In the genomic region with DNA sequence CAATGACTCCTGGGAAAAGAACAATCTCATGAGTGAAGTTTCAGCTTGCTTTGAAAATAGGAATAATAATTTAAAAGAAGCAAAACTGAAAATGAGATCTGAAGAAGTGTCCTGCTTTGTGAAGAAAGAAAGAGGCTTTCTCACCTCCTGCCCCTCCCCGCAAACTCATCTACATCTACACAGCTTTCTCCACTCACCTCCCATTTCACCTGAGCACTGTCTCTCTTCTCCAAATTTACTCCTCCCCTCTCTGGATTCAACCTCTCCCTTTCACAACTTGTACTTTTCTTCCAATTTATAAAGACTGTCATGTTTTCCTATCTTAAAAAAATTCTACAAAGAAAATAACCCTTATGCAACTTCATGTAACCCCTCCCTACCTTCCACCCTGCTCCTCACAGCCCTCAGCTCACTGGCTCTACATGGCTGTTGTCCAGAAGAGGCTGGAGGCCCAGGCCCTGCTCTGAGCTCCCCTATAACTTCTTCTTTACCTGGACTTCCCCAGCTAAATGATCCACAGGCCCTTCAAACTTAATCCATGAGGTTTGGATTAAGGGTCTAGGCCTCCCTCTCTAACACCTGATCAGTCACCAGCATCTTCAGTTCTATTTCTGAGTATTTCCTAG, we compare ENCODE assay signal across 2 cellular contexts.
A peak's percentile ranks its signal among the peaks of the same experiment; 100 is the strongest.
DNase-seq lines count a peak whose midpoint lies in the region; ATAC-seq, FAIRE-seq and TF ChIP-seq lines count a peak whose summit lies in the region.
"Not testable (repeated sequence)": the region's sequence is repeated elsewhere in the genome, so short reads cannot be mapped to it uniquely, and the experiment has no call there.

No MANE protein-coding gene starts in this region.

- 40% methylated on average over 1 of the region's 1 CpG for WGBS in GM12878 (ENCODE audit: insufficient coverage, insufficient replicate concordance, low lambda C conversion rate, missing lambda C conversion rate)

- not testable (repeated sequence) for TF ChIP-seq RAD21 in GM12878 (IDR thresholded peaks at IDR 0.05; ENCODE audit: insufficient read depth, low read depth, low read length)

- H3K27me3 ChIP-seq in GM12878 (replicated peaks in 1 of 2; ENCODE audit: control insufficient read depth in 2 of 2, insufficient read depth in 2 of 2, low read length in 1 of 2): not testable (repeated sequence)

- H3K27ac ChIP-seq in GM12878 (ENCODE audit: control insufficient read depth, insufficient read depth): not testable (repeated sequence)

- not testable (repeated sequence) for BruUV-seq in GM12878 (replicated peaks; lab: Mats Ljungman, UMichigan)

- in situ Hi-C loops in GM12878 (cut with MboI): not testable (repeated sequence)

- POLR2A ChIA-PET in GM12878 (lab: Charles Lee): not testable (repeated sequence)

- not testable (repeated sequence) for H3K9ac ChIP-seq in GM12878 (ENCODE audit: control insufficient read depth, insufficient read depth, low read length)

- H3K36me3 ChIP-seq in GM12878 (ENCODE audit: control insufficient read depth in 2 of 2, insufficient read depth in 2 of 2, low read length in 1 of 2): not testable (repeated sequence)

- H3K4me1 ChIP-seq in GM12878 (ENCODE audit: control insufficient read depth, insufficient read depth, low read length): not testable (repeated sequence)

- DNase-seq in GM12878 (ENCODE audit: low read depth, low spot score); omental fat pad (ENCODE audit: low spot score): not testable (repeated sequence)

- RAD21 ChIA-PET in GM12878 (lab: Charles Lee; ENCODE audit: unreplicated experiment): not testable (repeated sequence)

- not testable (repeated sequence) for TF ChIP-seq POLR2A in GM12878 (IDR thresholded peaks at IDR 0.05; ENCODE audit: low read depth, low read length)

- not testable (repeated sequence) for H2AFZ ChIP-seq in GM12878 (ENCODE audit: control insufficient read depth, low read depth, low read length)

- not testable (repeated sequence) for ATAC-seq in GM12878
- ATAC-seq in omental fat pad (ENCODE audit: low FRiP score): peak; percentile 71

- not testable (repeated sequence) for H3K79me2 ChIP-seq in GM12878 (ENCODE audit: control insufficient read depth, insufficient read depth, low read length)

- H3K4me3 ChIP-seq in GM12878: not testable (repeated sequence)

- TF ChIP-seq EP300 in GM12878 (IDR thresholded peaks at IDR 0.05; ENCODE audit: borderline replicate concordance in 1 of 2, control insufficient read depth in 1 of 2, low read depth in 2 of 2, low read length in 2 of 2): not testable (repeated sequence)

- not testable (repeated sequence) for H4K20me1 ChIP-seq in GM12878 (ENCODE audit: control insufficient read depth, insufficient read depth)

- FAIRE-seq in GM12878 (lab: Jason Lieb, UNC): peak; percentile 13

- H3K4me2 ChIP-seq in GM12878 (ENCODE audit: control insufficient read depth, insufficient read depth): not testable (repeated sequence)

- H3K9me3 ChIP-seq in GM12878 (replicated peaks; ENCODE audit: control insufficient read depth, insufficient read depth, low read length): not testable (repeated sequence)

- intact Hi-C loops in GM12878 (cut with micrococcal nuclease; ENCODE audit: unreplicated experiment): not testable (repeated sequence)

- not testable (repeated sequence) for TF ChIP-seq CTCF in GM12878 (IDR thresholded peaks at IDR 0.05 in 2 of 3, conservative IDR thresholded peaks at IDR 0.05 in 1 of 3; ENCODE audit: control insufficient read depth in 2 of 3, extremely low read depth in 1 of 3, insufficient read depth in 1 of 3, low read depth in 3 of 3, low read length in 3 of 3); omental fat pad (IDR thresholded peaks at IDR 0.05)

- SMC1A ChIA-PET in GM12878 (lab: Charles Lee; ENCODE audit: uncharacterized antibody, unreplicated experiment): not testable (repeated sequence)

- CTCF ChIA-PET in GM12878 (lab: Yijun Ruan, JAX): not testable (repeated sequence)
